8 cellular contexts compared by ENCODE assay signal in the genomic region with DNA sequence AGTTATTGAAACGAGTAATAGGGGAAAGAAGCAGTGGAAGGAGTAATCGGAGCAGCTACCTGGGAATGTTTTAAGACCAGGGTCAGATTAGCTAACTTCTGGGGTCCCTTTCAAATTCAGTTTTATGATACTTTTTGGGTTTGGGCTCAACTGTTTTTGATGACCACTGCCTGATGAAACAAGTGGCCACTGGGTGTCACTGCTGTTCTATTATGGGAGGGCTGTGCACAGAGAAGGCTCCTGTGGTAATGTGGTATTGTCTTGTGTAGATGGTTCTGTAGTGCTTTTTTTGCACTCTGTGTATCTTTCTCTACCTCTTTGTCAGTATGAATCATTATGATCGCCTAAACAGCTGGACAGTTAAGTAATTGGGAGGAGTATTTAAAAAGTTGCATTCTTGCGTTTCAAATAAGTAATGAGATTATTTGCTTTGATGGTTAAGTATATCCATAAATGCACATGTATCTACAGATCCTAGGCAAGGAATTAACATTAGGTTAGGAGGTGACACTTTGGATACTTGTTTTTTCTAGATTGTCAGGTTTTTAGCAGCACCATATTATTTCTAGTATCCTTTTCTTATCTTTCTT.
DNase-seq lines count a peak whose midpoint lies in the region; ATAC-seq and TF ChIP-seq lines count a peak whose summit lies in the region.

No MANE protein-coding gene starts in this region.

- peak; percentile 36 for DNase-seq in AG09319 (ENCODE audit: extremely low read depth, low read depth)
- peak; percentile 76 for DNase-seq in NB4 (ENCODE audit: low read depth)
- peak; percentile 45 for DNase-seq in T1000 (lab: John Stamatoyannopoulos, UW)
- DNase-seq in myocyte (ENCODE audit: low read depth) = peak; percentile 90
- DNase-seq in type B pancreatic cell (ENCODE audit: extremely low spot score, unreplicated experiment) = no peak

- H3K4me3 ChIP-seq in NB4 (ENCODE audit: low read depth, low read length) = no peak overlapping the region

- no peaks in the 10 kb centered on the region for H3K36me3 Mint-ChIP-seq in type B pancreatic cell

- no peak overlapping the region for H3K27ac Mint-ChIP-seq in type B pancreatic cell

- peaks cover 8% of the 10 kb centered on the region for H3K4me1 Mint-ChIP-seq in type B pancreatic cell (ENCODE audit: unreplicated experiment)

- ATAC-seq in GM18502 (IDR thresholded peaks at IDR 0.05; ENCODE audit: poor library complexity, unreplicated experiment) (peak; percentile 86), HG02798 (IDR thresholded peaks at IDR 0.05; ENCODE audit: poor library complexity, unreplicated experiment) (peak; percentile 91), esophagus mucosa (peak; percentile 93)

- TF ChIP-seq POLR2A in NB4 (IDR thresholded peaks at IDR 0.05; ENCODE audit: extremely low read depth, insufficient read length) = no peak

- no peak overlapping the region for H3K4me3 Mint-ChIP-seq in type B pancreatic cell

- H3K27me3 Mint-ChIP-seq in type B pancreatic cell = peaks cover 7% of the 10 kb centered on the region

- no peaks in the 10 kb centered on the region for H3K9me3 Mint-ChIP-seq in type B pancreatic cell

- peak; percentile 88 for TF ChIP-seq CTCF in AG09319 (IDR thresholded peaks at IDR 0.05; ENCODE audit: low read depth, low read length)
- peak; percentile 92 for TF ChIP-seq CTCF in NB4 (IDR thresholded peaks at IDR 0.05; ENCODE audit: low read depth, low read length)
- peak; percentile 93 for TF ChIP-seq CTCF in type B pancreatic cell (conservative IDR thresholded peaks at IDR 0.05)
